Comparison of ENCODE assay signal across 10 cellular contexts in the genomic region with DNA sequence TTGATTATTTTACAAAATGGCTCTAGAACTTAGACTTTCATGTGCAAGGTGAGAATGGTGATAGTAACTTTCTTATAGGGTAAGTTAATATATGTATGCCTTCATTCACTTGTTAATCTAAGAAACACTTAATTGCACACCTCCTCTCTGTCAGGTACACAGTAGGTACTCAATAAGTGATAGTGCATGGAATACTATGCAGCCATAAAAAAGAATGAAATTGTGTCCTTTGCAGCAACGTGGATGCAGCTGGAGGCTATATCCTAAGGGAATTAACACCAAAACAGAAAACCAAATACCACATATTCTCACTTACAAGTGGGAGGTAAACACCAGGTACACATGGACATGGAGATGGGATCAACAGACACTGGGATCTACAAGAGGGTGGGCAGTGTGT. TPM values are rescaled to one million over a fixed set of nuclear protein-coding genes. Genes with fewer than 3 reads are reported as not detected.
"Had no signal": no experiment of that assay in that cellular context is flagged by ENCODE, and none has a peak within 500 bp of the region (broad histone marks: within the 10 kb centered on the region; RNA-seq: fewer than 3 reads in every experiment).

No MANE protein-coding gene starts in this region.

- H3K4me3 ChIP-seq: GM23248, HAP-1 had no signal

- H3K9me3 ChIP-seq: HAP-1 had no signal

- ATAC-seq: HCT116 had no signal

- DNase-seq: GM23248, GOT3, IMR-90, Karpas-422, KBM-7 had no signal

- FAIRE-seq: HTR-8/SVneo had no signal

- H2AFZ ChIP-seq: GM23248 had no signal

- H3K4me2 ChIP-seq: KMS-11 had no signal

- H3K4me1 ChIP-seq: HAP-1 had no signal

- H3K36me3 ChIP-seq: HAP-1 had no signal

- H3K27ac ChIP-seq: GM23248, KMS-11 had no signal

RNA-seq across cellular contexts. Expression of a gene that starts 17.6 kb away (rescaled TPM):
- total RNA-seq: GM23248, HT-29, IMR-90 had no signal
- polyA plus RNA-seq: GM23248, IMR-90 had no signal
